ENCODE assay signal across 1 cellular context in genomic region chr17:77145635-77146632, GRCh38.
A peak's percentile ranks its signal among the peaks of the same experiment; 100 is the strongest.
TF ChIP-seq lines count a peak whose summit lies in the region.

No MANE protein-coding gene starts in this region.

TF ChIP-seq in HepG2, 621 proteins besides CTCF, POLR2A, EP300 and RAD21 (continued from another document):
- TF ChIP-seq ZBTB14 (CRISPR knock-in tag; IDR thresholded peaks at IDR 0.05) (no peak), MEIS1 (CRISPR knock-in tag; IDR thresholded peaks at IDR 0.05; ENCODE audit: borderline replicate concordance) (peak; percentile 40; the same call in 1 of the 2 replicates), ZNF839 (CRISPR knock-in tag; IDR thresholded peaks at IDR 0.05; ENCODE audit: borderline replicate concordance) (no peak), HNRNPH1 (optimal IDR thresholded peaks at IDR 0.05; ENCODE audit: low read depth, low read length) (no peak), SMARCE1 (IDR thresholded peaks at IDR 0.05; ENCODE audit: borderline replicate concordance) (no peak), ZNF20 (CRISPR knock-in tag; IDR thresholded peaks at IDR 0.05) (no peak), CREBL2 (CRISPR knock-in tag; IDR thresholded peaks at IDR 0.05; ENCODE audit: borderline replicate concordance) (no peak), NCOA5 (CRISPR knock-in tag; IDR thresholded peaks at IDR 0.05) (no peak), ZFX (CRISPR knock-in tag; IDR thresholded peaks at IDR 0.05; ENCODE audit: low read depth) (peak; percentile 49; the same call in 1 of the 2 replicates), ZNF75D (CRISPR knock-in tag; IDR thresholded peaks at IDR 0.05; ENCODE audit: borderline replicate concordance) (no peak), ZNF460 (CRISPR knock-in tag; IDR thresholded peaks at IDR 0.05; ENCODE audit: borderline replicate concordance) (no peak), SNAI1 (CRISPR knock-in tag; IDR thresholded peaks at IDR 0.05; ENCODE audit: borderline replicate concordance) (no peak)
- TF ChIP-seq, protein P1, sequence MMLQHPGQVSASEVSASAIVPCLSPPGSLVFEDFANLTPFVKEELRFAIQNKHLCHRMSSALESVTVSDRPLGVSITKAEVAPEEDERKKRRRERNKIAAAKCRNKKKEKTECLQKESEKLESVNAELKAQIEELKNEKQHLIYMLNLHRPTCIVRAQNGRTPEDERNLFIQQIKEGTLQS (CRISPR knock-in tag; IDR thresholded peaks at IDR 0.05) = no peak
- TF ChIP-seq, protein P2, sequence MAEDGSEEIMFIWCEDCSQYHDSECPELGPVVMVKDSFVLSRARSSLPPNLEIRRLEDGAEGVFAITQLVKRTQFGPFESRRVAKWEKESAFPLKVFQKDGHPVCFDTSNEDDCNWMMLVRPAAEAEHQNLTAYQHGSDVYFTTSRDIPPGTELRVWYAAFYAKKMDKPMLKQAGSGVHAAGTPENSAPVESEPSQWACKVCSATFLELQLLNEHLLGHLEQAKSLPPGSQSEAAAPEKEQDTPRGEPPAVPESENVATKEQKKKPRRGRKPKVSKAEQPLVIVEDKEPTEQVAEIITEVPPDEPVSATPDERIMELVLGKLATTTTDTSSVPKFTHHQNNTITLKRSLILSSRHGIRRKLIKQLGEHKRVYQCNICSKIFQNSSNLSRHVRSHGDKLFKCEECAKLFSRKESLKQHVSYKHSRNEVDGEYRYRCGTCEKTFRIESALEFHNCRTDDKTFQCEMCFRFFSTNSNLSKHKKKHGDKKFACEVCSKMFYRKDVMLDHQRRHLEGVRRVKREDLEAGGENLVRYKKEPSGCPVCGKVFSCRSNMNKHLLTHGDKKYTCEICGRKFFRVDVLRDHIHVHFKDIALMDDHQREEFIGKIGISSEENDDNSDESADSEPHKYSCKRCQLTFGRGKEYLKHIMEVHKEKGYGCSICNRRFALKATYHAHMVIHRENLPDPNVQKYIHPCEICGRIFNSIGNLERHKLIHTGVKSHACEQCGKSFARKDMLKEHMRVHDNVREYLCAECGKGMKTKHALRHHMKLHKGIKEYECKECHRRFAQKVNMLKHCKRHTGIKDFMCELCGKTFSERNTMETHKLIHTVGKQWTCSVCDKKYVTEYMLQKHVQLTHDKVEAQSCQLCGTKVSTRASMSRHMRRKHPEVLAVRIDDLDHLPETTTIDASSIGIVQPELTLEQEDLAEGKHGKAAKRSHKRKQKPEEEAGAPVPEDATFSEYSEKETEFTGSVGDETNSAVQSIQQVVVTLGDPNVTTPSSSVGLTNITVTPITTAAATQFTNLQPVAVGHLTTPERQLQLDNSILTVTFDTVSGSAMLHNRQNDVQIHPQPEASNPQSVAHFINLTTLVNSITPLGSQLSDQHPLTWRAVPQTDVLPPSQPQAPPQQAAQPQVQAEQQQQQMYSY (CRISPR knock-in tag; IDR thresholded peaks at IDR 0.05) = peak; percentile 44; the same call in 1 of the 2 replicates
TF ChIP-seq in HepG2: peak in this region for 137.
